ENCODE assay signal across 8 cellular contexts in the genomic region with DNA sequence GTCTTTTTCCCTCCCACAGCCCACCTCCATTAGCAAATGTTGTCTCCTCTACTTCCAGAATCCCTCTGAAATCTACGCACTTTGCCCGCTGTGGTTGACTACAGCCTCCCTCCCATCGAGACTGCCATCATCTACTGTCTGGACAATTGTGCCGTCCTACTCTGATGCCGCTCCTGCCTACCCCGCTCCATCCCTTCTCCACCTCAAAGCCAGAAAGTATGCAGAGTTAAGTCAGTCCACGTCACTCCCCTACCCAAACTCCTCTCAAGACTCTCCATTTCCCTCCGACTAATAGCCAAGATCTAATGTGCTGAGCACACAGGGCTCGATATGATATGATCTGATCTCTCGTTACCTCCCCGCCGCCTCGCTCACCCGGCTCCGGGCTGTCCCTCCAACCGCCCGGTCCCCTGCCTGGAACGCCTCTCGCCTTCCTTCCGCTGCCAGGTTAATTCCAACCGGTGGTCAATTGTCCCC. TPM values are rescaled to one million over a fixed set of nuclear protein-coding genes. Genes with fewer than 3 reads are reported as not detected.
DNase-seq lines count a peak whose midpoint lies in the region; ATAC-seq and TF ChIP-seq lines count a peak whose summit lies in the region.

No MANE protein-coding gene starts in this region.

- intact Hi-C loops in Panc1 (cut with micrococcal nuclease; ENCODE audit: unreplicated experiment), result no loop called here

- H3K27ac Mint-ChIP-seq in activated naive CD4-positive, alpha-beta T cell treated with anti-CD3 and anti-CD28 coated beads, Interleukin-2, amount 50 U/mL, for 24 hours, result peak overlapping the region; percentile 93
- H3K27ac Mint-ChIP-seq in endothelial cell (ENCODE audit: unreplicated experiment), result peak overlapping the region; percentile 93

- peak; percentile 1; the same call in 1 of the 2 replicates for ATAC-seq in Panc1

- peaks cover 3% of the 10 kb centered on the region for H3K36me3 Mint-ChIP-seq in activated naive CD4-positive, alpha-beta T cell treated with anti-CD3 and anti-CD28 coated beads, Interleukin-2, amount 50 U/mL, for 24 hours
- H3K36me3 Mint-ChIP-seq in endothelial cell (ENCODE audit: low read depth, unreplicated experiment), result peaks cover 14% of the 10 kb centered on the region

- H3K4me1 ChIP-seq in Panc1 (ENCODE audit: control insufficient read depth, insufficient read depth, low read length) (peaks cover 6% of the 10 kb centered on the region), neutrophil (ENCODE audit: control insufficient read depth in 1 of 2, insufficient read depth in 1 of 2, low read depth in 1 of 2, low read length in 1 of 2) (peaks cover 14 to 25% of the 10 kb centered on the region in 2 experiments)

- H3K36me3 ChIP-seq in Panc1 (ENCODE audit: control insufficient read depth, insufficient read depth, low read length) (peaks cover 5% of the 10 kb centered on the region; the same call in 1 of the 2 replicates), neutrophil (peaks cover 27% of the 10 kb centered on the region)

- H3K9me3 ChIP-seq in Panc1 (ENCODE audit: control insufficient read depth, insufficient read depth, low read depth, low read length) (no peaks in the 10 kb centered on the region), neutrophil (no peaks in the 10 kb centered on the region)

- CTCF ChIA-PET in Panc1 (lab: Charles Lee), result no interaction called here

- peak overlapping the region; percentile 84 to 93 for H3K4me3 ChIP-seq in Panc1 (ENCODE audit: low read depth in 2 of 2, low read length in 2 of 2)
- H3K4me3 ChIP-seq in neutrophil (ENCODE audit: low read depth in 1 of 2, low read length in 1 of 2), result peak overlapping the region; percentile 83 to 99

- H3K4me3 Mint-ChIP-seq in activated naive CD4-positive, alpha-beta T cell treated with anti-CD3 and anti-CD28 coated beads, Interleukin-2, amount 50 U/mL, for 24 hours, result peak overlapping the region; percentile 100
- peak overlapping the region; percentile 97 for H3K4me3 Mint-ChIP-seq in endothelial cell (ENCODE audit: unreplicated experiment)

- no peak for DNase-seq in activated naive CD4-positive, alpha-beta T cell treated with anti-CD3 and anti-CD28 coated beads, Interleukin-2, amount 50 U/mL, for 16 hours
- DNase-seq in Panc1 (ENCODE audit: low read depth, low spot score) (no peak), endothelial cell (ENCODE audit: low spot score) (no peak), kidney glomerular epithelial cell (lab: John Stamatoyannopoulos, UW) (no peak), NCI-H226 (no peak), NCI-H510A treated with DMSO at 0.1 percent for 48 hours (lab: John Stamatoyannopoulos, UW) (no peak)

- H3K27me3 ChIP-seq in Panc1 (ENCODE audit: control insufficient read depth, insufficient read depth, low read length), result no peaks in the 10 kb centered on the region
- no peaks in the 10 kb centered on the region for H3K27me3 ChIP-seq in neutrophil

- TSS peak; percentile 83 for BruUV-seq in Panc1 (replicated peaks; lab: Mats Ljungman, UMichigan)

- H3K9me3 Mint-ChIP-seq in activated naive CD4-positive, alpha-beta T cell treated with anti-CD3 and anti-CD28 coated beads, Interleukin-2, amount 50 U/mL, for 24 hours, result no peaks in the 10 kb centered on the region
- H3K9me3 Mint-ChIP-seq in endothelial cell (ENCODE audit: unreplicated experiment), result no peaks in the 10 kb centered on the region

- H3K27ac ChIP-seq in Panc1 (ENCODE audit: low read length) (peak overlapping the region; percentile 88), neutrophil (peak overlapping the region; percentile 89)

- H3K4me1 Mint-ChIP-seq in activated naive CD4-positive, alpha-beta T cell treated with anti-CD3 and anti-CD28 coated beads, Interleukin-2, amount 50 U/mL, for 24 hours, result peaks cover 27% of the 10 kb centered on the region
- peaks cover 6% of the 10 kb centered on the region for H3K4me1 Mint-ChIP-seq in endothelial cell (ENCODE audit: unreplicated experiment)

- no peak for TF ChIP-seq CTCF in Panc1 (IDR thresholded peaks at IDR 0.05)
- TF ChIP-seq CTCF in endothelial cell (IDR thresholded peaks at IDR 0.05; ENCODE audit: unreplicated experiment), result no peak
- no peak for TF ChIP-seq CTCF in neutrophil (IDR thresholded peaks at IDR 0.05)

- POLR2A ChIA-PET in Panc1 (lab: Charles Lee), result no interaction called here

- in situ Hi-C loops in Panc1 (cut with HindIII; ENCODE audit: low pct_unique_long_range_greater_than_20kb, low sequenced_read_pairs), result no loop called here

- H3K27me3 Mint-ChIP-seq in activated naive CD4-positive, alpha-beta T cell treated with anti-CD3 and anti-CD28 coated beads, Interleukin-2, amount 50 U/mL, for 24 hours, result no peaks in the 10 kb centered on the region
- H3K27me3 Mint-ChIP-seq in endothelial cell (ENCODE audit: unreplicated experiment), result peaks cover 17% of the 10 kb centered on the region

RNA-seq across cellular contexts. Expression of a gene that starts 0.6 kb away (rescaled TPM):
- total RNA-seq in Panc1 (2021; ENCODE audit: unreplicated experiment) (25.2 TPM), endothelial cell (ENCODE audit: unreplicated experiment) (31.8 TPM)
- polyA plus RNA-seq in Panc1 (2012; ENCODE audit: insufficient read length), result 30.4 TPM

RNA-seq across cellular contexts. Expression of a gene that starts 19.4 kb away (rescaled TPM):
- total RNA-seq in Panc1 (2021; ENCODE audit: unreplicated experiment) (5.2 TPM), endothelial cell (ENCODE audit: unreplicated experiment) (7.3 TPM)
- 7.1 TPM for polyA plus RNA-seq in Panc1 (2012; ENCODE audit: insufficient read length)

RNA-seq across cellular contexts. Expression of a gene that starts 40.8 kb away (rescaled TPM):
- total RNA-seq in Panc1 (2021; ENCODE audit: unreplicated experiment) (0.92 TPM), endothelial cell (ENCODE audit: unreplicated experiment) (11.0 TPM)
- polyA plus RNA-seq in Panc1 (2012; ENCODE audit: insufficient read length), result 1.3 TPM

RNA-seq across cellular contexts. Expression of a gene that starts 53.3 kb away (rescaled TPM):
- total RNA-seq in Panc1 (2021; ENCODE audit: unreplicated experiment) (74.7 TPM), endothelial cell (ENCODE audit: unreplicated experiment) (77.2 TPM)
- polyA plus RNA-seq in Panc1 (2012; ENCODE audit: insufficient read length), result 113 TPM
